In genomic region chr1:33110477-33110876, GRCh38 we compare ENCODE assay signal across 26 cellular contexts. TPM values are rescaled to one million over a fixed set of nuclear protein-coding genes. Genes with fewer than 3 reads are reported as not detected.
DNase-seq lines count a peak whose midpoint lies in the region; ATAC-seq, FAIRE-seq and TF ChIP-seq lines count a peak whose summit lies in the region.
"Had no signal": no experiment of that assay in that cellular context is flagged by ENCODE, and none has a peak within 500 bp of the region (broad histone marks: within the 10 kb centered on the region; RNA-seq: fewer than 3 reads in every experiment).

No MANE protein-coding gene starts in this region.

- peaks cover 16% of the 10 kb centered on the region for H3K36me3 Mint-ChIP-seq in T-helper 2 cell treated with Interferon-gamma antibody and Interleukin-4, amounts not matched to agents 5 μg/mL and 100 μg/mL, for 36 hours (ENCODE audit: low read depth)
- H3K36me3 Mint-ChIP-seq: CD14-positive monocyte; CD4-positive, CD25-positive, alpha-beta regulatory T cell had no signal

- DNase-seq in T-helper 2 cell treated with Interferon-gamma antibody and Interleukin-4, amounts not matched to agents 5 μg/mL and 100 μg/mL, for 36 hours (ENCODE audit: low spot score), result no peak
- DNase-seq in T-helper 2 cell (no peak), HCT116 (ENCODE audit: low read depth, low spot score) (no peak), H54 (ENCODE audit: insufficient read length, low spot score) (no peak), hepatocyte (ENCODE audit: low spot score) (no peak)
- DNase-seq: 8988T; ACHN; BE2C; C1 segment of cervical spinal cord; CD4-positive, alpha-beta memory T cell; CD4-positive, CD25-positive, alpha-beta regulatory T cell; CD8-positive, alpha-beta memory T cell; COR-L47; DMS 273 treated with DMSO at 0.1 percent for 48 hours; DMS153; DMS53; DMS79; DND-41; EL; GDM1 had no signal

- H3K36me3 ChIP-seq in HCT116 (ENCODE audit: control insufficient read depth in 1 of 2, insufficient read depth in 2 of 2, low read length in 2 of 2) (no peaks in the 10 kb centered on the region), HEK293 (ENCODE audit: control insufficient read depth in 2 of 2, insufficient read depth in 1 of 2, low read length in 2 of 2) (peaks cover 0 to 2% of the 10 kb centered on the region in 2 experiments; a peak in 1 of 3 replicates), hepatocyte (replicated peaks; ENCODE audit: insufficient read depth, low read depth) (no peaks in the 10 kb centered on the region)
- H3K36me3 ChIP-seq: BE2C, BLaER1 had no signal

- H3K4me3 ChIP-seq in HCT116 (replicated peaks in 1 of 2; ENCODE audit: low read depth in 1 of 2, low read length in 2 of 2) (no peak overlapping the region), HEK293 (ENCODE audit: low read depth, low read length) (no peak overlapping the region), hepatocyte (no peak overlapping the region)
- H3K4me3 ChIP-seq: BLaER1, GM12878 had no signal

- H3K27ac ChIP-seq in HCT116 (ENCODE audit: low read depth, low read length) (no peak overlapping the region), HEK293 (ENCODE audit: extremely low read depth, low read depth, low read length) (no peak overlapping the region), hepatocyte (no peak overlapping the region)
- H3K27ac ChIP-seq: BLaER1 had no signal

- TF ChIP-seq RAD21 in HCT116 (IDR thresholded peaks at IDR 0.05; ENCODE audit: low read depth), result no peak

- RAD21 ChIA-PET in HCT116 (lab: Charles Lee; ENCODE audit: low non-redundant PET in 1 of 2, low total read pairs in 2 of 2, uncharacterized antibody in 2 of 2, unreplicated experiment in 2 of 2), result no interaction called here

- no peak for ATAC-seq in HCT116
- ATAC-seq: GM12878 had no signal

- H3K4me1 ChIP-seq in HCT116 (ENCODE audit: control insufficient read depth in 1 of 2, insufficient read depth in 2 of 2, low read length in 2 of 2) (no peaks in the 10 kb centered on the region), HEK293 (ENCODE audit: control insufficient read depth, insufficient read depth, low read length) (no peaks in the 10 kb centered on the region), hepatocyte (ENCODE audit: insufficient read depth) (no peaks in the 10 kb centered on the region)
- H3K4me1 ChIP-seq: BE2C, BLaER1 had no signal

- CTCF ChIA-PET in HCT116 (lab: Charles Lee), result interaction anchor here (1.4 kb wide), 1 partner anchor 185 kb away, joined by 4 read pairs; no protein-coding TSS in a partner anchor
- CTCF ChIA-PET in HEK293 (lab: Yijun Ruan, JAX), result interaction anchor here (0.7 to 1.3 kb wide), 2 partner anchors 15 to 140 kb away, joined by 3 to 5 read pairs; no protein-coding TSS in a partner anchor

- no TSS peak for BruUV-seq in HCT116 (replicated peaks; lab: Mats Ljungman, UMichigan)

- intact Hi-C loops in HCT116 (cut with micrococcal nuclease), result loop anchor here (5.0 kb wide), 3 partner anchors 187 to 362 kb away; partner anchors contain the start of gene ZSCAN20

- peaks cover 11% of the 10 kb centered on the region for H3K9me3 Mint-ChIP-seq in T-helper 2 cell treated with Interferon-gamma antibody and Interleukin-4, amounts not matched to agents 5 μg/mL and 100 μg/mL, for 36 hours

- H3K9me3 ChIP-seq in HCT116 (ENCODE audit: control insufficient read depth in 1 of 2, insufficient read depth in 1 of 2, low read depth in 1 of 2, low read length in 2 of 2) (peaks cover 0 to 6% of the 10 kb centered on the region in 2 experiments; a peak in 1 of 4 replicates), HEK293 (ENCODE audit: control insufficient read depth, insufficient read depth, low read depth, low read length) (no peaks in the 10 kb centered on the region), hepatocyte (ENCODE audit: low read depth) (no peaks in the 10 kb centered on the region)
- H3K9me3 ChIP-seq: BE2C had no signal

- H3K9me2 ChIP-seq in HCT116 (ENCODE audit: insufficient read depth), result no peaks in the 10 kb centered on the region
- no peaks in the 10 kb centered on the region for H3K9me2 ChIP-seq in hepatocyte (replicated peaks; ENCODE audit: insufficient read depth)

- no peak for TF ChIP-seq CTCF in HCT116 (IDR thresholded peaks at IDR 0.05 in 2 of 3, conservative IDR thresholded peaks at IDR 0.05 in 1 of 3; ENCODE audit: borderline replicate concordance in 1 of 3, insufficient read depth in 1 of 3, low read depth in 2 of 3, low read length in 2 of 3)
- TF ChIP-seq CTCF in HEK293 (tag by site-specific recombination; IDR thresholded peaks at IDR 0.05), result no peak
- TF ChIP-seq CTCF in hepatocyte (IDR thresholded peaks at IDR 0.05; ENCODE audit: poor library complexity), result no peak

- no peak overlapping the region for H3K4me3 Mint-ChIP-seq in T-helper 2 cell treated with Interferon-gamma antibody and Interleukin-4, amounts not matched to agents 5 μg/mL and 100 μg/mL, for 36 hours
- H3K4me3 Mint-ChIP-seq: CD14-positive monocyte; CD4-positive, alpha-beta memory T cell; CD4-positive, CD25-positive, alpha-beta regulatory T cell; CD8-positive, alpha-beta memory T cell had no signal

- POLR2A ChIA-PET in HCT116 (lab: Charles Lee), result no interaction called here
- POLR2A ChIA-PET in HEK293 (lab: Yijun Ruan, JAX), result no interaction called here

- peaks cover 8% of the 10 kb centered on the region for H3K27me3 Mint-ChIP-seq in T-helper 2 cell treated with Interferon-gamma antibody and Interleukin-4, amounts not matched to agents 5 μg/mL and 100 μg/mL, for 36 hours (ENCODE audit: low read depth)
- H3K27me3 Mint-ChIP-seq: CD4-positive, alpha-beta memory T cell had no signal

- H3K27me3 ChIP-seq in HCT116 (ENCODE audit: insufficient read depth, low read length) (no peaks in the 10 kb centered on the region), hepatocyte (no peaks in the 10 kb centered on the region)
- H3K27me3 ChIP-seq: BE2C, BLaER1 had no signal

- FAIRE-seq in H54 (lab: Jason Lieb, UNC), result no peak
- FAIRE-seq: A204.1, GM12878, GM18507 had no signal

- H3K79me2 ChIP-seq in HCT116 (ENCODE audit: insufficient read depth, low read length) (no peaks in the 10 kb centered on the region), hepatocyte (no peaks in the 10 kb centered on the region)

- peak overlapping the region; percentile 10 for H3K27ac Mint-ChIP-seq in T-helper 2 cell treated with Interferon-gamma antibody and Interleukin-4, amounts not matched to agents 5 μg/mL and 100 μg/mL, for 36 hours
- H3K27ac Mint-ChIP-seq: CD14-positive monocyte; CD4-positive, alpha-beta memory T cell; CD4-positive, CD25-positive, alpha-beta regulatory T cell had no signal

- peaks cover 13% of the 10 kb centered on the region for H3K4me1 Mint-ChIP-seq in T-helper 2 cell treated with Interferon-gamma antibody and Interleukin-4, amounts not matched to agents 5 μg/mL and 100 μg/mL, for 36 hours (ENCODE audit: low read depth)
- H3K4me1 Mint-ChIP-seq: CD14-positive monocyte; CD4-positive, alpha-beta memory T cell; CD8-positive, alpha-beta memory T cell had no signal

- TF ChIP-seq POLR2A in HCT116 (IDR thresholded peaks at IDR 0.05; ENCODE audit: borderline replicate concordance, extremely low read depth, insufficient read depth, insufficient read length) (no peak), H54 (IDR thresholded peaks at IDR 0.05; ENCODE audit: low read depth, low read length) (no peak)

- H3K9ac ChIP-seq in HCT116 (ENCODE audit: low read length), result no peak overlapping the region
- H3K9ac ChIP-seq: BLaER1 had no signal

- H3K4me2 ChIP-seq in HCT116 (ENCODE audit: low read length), result no peak overlapping the region
- H3K4me2 ChIP-seq in hepatocyte, result no peak overlapping the region
- H3K4me2 ChIP-seq: BLaER1 had no signal

- no peaks in the 10 kb centered on the region for H4K20me1 ChIP-seq in HCT116 (ENCODE audit: insufficient read depth)
- H4K20me1 ChIP-seq in hepatocyte (ENCODE audit: insufficient read depth, poor library complexity, severe bottlenecking), result no peaks in the 10 kb centered on the region
- H4K20me1 ChIP-seq: BLaER1 had no signal

- H2AFZ ChIP-seq in HCT116 (ENCODE audit: low read depth, low read length, poor library complexity, severe bottlenecking) (no peak overlapping the region), hepatocyte (no peak overlapping the region)

TF ChIP-seq in HCT116, 20 proteins besides CTCF, POLR2A, EP300 and RAD21:
- TF ChIP-seq ATF3 (IDR thresholded peaks at IDR 0.05), result no peak
- 0 out of 2 replicates have a peak, but pooled peaks have one; percentile 16 for TF ChIP-seq CBX3 (IDR thresholded peaks at IDR 0.05; ENCODE audit: low read depth)

TF ChIP-seq in HEK293, 187 proteins besides CTCF, POLR2A, EP300 and RAD21:
- TF ChIP-seq SETDB1 (IDR thresholded peaks at IDR 0.05; ENCODE audit: insufficient read length, low read length) (peak; percentile 66), ZNF366 (tag by site-specific recombination; conservative IDR thresholded peaks at IDR 0.05) (no peak), ZFHX2 (tag by site-specific recombination; conservative IDR thresholded peaks at IDR 0.05) (no peak)
TF ChIP-seq in HEK293: peak in this region for 1.

RNA-seq across cellular contexts. Expression of gene AZIN2, which starts 29.5 kb away (rescaled TPM):
- total RNA-seq in HCT116 (2021; ENCODE audit: unreplicated experiment) (7.8 TPM), hepatocyte (1.8 and 9.2 TPM in 2 replicates)
- polyA plus RNA-seq in HCT116 (2012), result 9.0 and 9.7 TPM in 2 replicates
- 2.8 and 7.7 TPM in 2 replicates for polyA plus RNA-seq in hepatocyte
